ENCODE assay signal across 8 cellular contexts in genomic region chr3:31462050-31462569, GRCh38.
DNase-seq lines count a peak whose midpoint lies in the region; ATAC-seq and TF ChIP-seq lines count a peak whose summit lies in the region.

No MANE protein-coding gene starts in this region.

- ATAC-seq in GM21367 (IDR thresholded peaks at IDR 0.05; ENCODE audit: unreplicated experiment) (peak; percentile 80), HG03575 (IDR thresholded peaks at IDR 0.05; ENCODE audit: extremely low read depth, insufficient number of reproducible peaks, low FRiP score, unreplicated experiment) (peak; percentile 73), lower lobe of right lung (peak; percentile 50 to 73)

- intact Hi-C loops in lower lobe of right lung (cut with DNase I) (no loop called here), lower leg skin (cut with DNase I; ENCODE audit: low total_unique reads) (no loop called here)

- peaks cover 4% of the 10 kb centered on the region for H3K4me1 ChIP-seq in lower lobe of right lung

- DNase-seq in GF-D8 (lab: John Stamatoyannopoulos, UW), result peak; percentile 74
- DNase-seq in activated CD4-positive, alpha-beta T cell treated with anti-CD3 and anti-CD28 coated beads, Interleukin-2, amount 50 U/mL, for 1 hour, result peak; percentile 24
- no peak for DNase-seq in lower lobe of right lung
- no peak for DNase-seq in DMS153 treated with DMSO at 0.1 percent for 48 hours (lab: John Stamatoyannopoulos, UW; ENCODE audit: unreplicated experiment)
- no peak for DNase-seq in lower leg skin (ENCODE audit: low spot score in 2 of 2)
- DNase-seq in superior temporal gyrus (ENCODE audit: extremely low spot score), result no peak

- 41 to 54% methylated on average over 4 of the region's 4 CpGs for WGBS in lower leg skin, 2 donors

- H3K4me3 ChIP-seq in lower lobe of right lung (no peak overlapping the region), lower leg skin (ENCODE audit: low read depth, poor library complexity, severe bottlenecking) (no peak overlapping the region)

- H3K36me3 ChIP-seq in lower lobe of right lung, result no peaks in the 10 kb centered on the region

- H3K27me3 ChIP-seq in lower lobe of right lung (ENCODE audit: low read depth), result no peaks in the 10 kb centered on the region

- no peak for TF ChIP-seq POLR2A in lower leg skin (IDR thresholded peaks at IDR 0.05)

- TF ChIP-seq CTCF in lower lobe of right lung (IDR thresholded peaks at IDR 0.05) (no peak), lower leg skin (IDR thresholded peaks at IDR 0.05) (no peak)

- no peak overlapping the region for H3K27ac ChIP-seq in lower lobe of right lung

- H3K9me3 ChIP-seq in lower lobe of right lung, result no peaks in the 10 kb centered on the region

Comparison
In these comparisons a context has a peak if more than half of its experiments do, and no peak if none do; other contexts are left out.
1. DNase-seq: peak in GF-D8 (single experiment) and activated CD4-positive, alpha-beta T cell treated with anti-CD3 and anti-CD28 coated beads, Interleukin-2, amount 50 U/mL, for 1 hour (single experiment); none in lower lobe of right lung (single experiment), DMS153 treated with DMSO at 0.1 percent for 48 hours (single experiment), lower leg skin (0 of 2) and superior temporal gyrus (single experiment).
2. Peak in every context shown above with its lines, with median percentiles within 50 percentile points of each other: ATAC-seq.